In the genomic region with DNA sequence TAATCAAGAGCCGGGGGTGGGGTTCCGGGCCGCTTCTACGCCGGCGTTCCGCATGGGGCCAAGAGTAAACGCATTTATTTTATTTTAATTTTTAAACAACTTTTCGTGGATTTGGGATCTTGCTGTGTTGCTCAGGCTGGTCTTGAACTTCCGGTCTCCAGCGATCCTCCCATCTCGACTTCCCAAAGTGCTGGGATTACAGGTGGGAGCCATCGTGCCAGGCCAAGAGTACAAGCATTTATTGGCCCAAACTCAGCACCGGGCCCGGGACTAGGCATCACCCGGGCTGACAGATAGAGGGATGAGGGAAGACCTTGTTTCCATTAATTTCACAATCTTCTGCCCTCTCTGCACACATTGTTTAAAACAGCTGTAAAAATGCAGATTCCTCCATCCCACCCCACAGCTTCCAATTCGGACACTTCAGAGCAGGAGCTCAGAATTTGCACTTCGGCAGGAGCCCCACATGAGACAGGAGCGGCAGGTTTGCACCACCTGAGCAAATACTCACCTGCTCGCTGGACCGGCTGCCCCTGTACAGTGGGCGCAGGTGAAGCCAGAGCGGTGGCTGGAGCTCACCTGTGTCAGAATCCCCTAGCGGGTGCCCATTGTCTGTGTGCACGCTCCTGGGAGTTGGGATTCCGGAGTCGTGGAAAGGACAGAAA, we compare ENCODE assay signal across 8 cellular contexts. TPM values are rescaled to one million over a fixed set of nuclear protein-coding genes. Genes with fewer than 3 reads are reported as not detected.
DNase-seq lines count a peak whose midpoint lies in the region; ATAC-seq and TF ChIP-seq lines count a peak whose summit lies in the region.

No MANE protein-coding gene starts in this region.

- H3K27ac Mint-ChIP-seq in activated CD8-positive, alpha-beta T cell treated with anti-CD3 and anti-CD28 coated beads for 36 hours, result no peak overlapping the region
- H3K27ac Mint-ChIP-seq in immature natural killer cell (no peak overlapping the region), type B pancreatic cell (no peak overlapping the region)

- peaks cover 12% of the 10 kb centered on the region for H3K36me3 Mint-ChIP-seq in activated CD8-positive, alpha-beta T cell treated with anti-CD3 and anti-CD28 coated beads for 36 hours (ENCODE audit: low read depth)
- no peaks in the 10 kb centered on the region for H3K36me3 Mint-ChIP-seq in immature natural killer cell
- peaks cover 7% of the 10 kb centered on the region for H3K36me3 Mint-ChIP-seq in type B pancreatic cell

- no peaks in the 10 kb centered on the region for H3K27me3 Mint-ChIP-seq in activated CD8-positive, alpha-beta T cell treated with anti-CD3 and anti-CD28 coated beads for 36 hours
- H3K27me3 Mint-ChIP-seq in immature natural killer cell (ENCODE audit: low read depth in 3 of 3) (peaks cover 0 to 11% (median 4%) of the 10 kb centered on the region in 3 donors), type B pancreatic cell (peaks cover 4% of the 10 kb centered on the region)

- no peak for TF ChIP-seq CTCF in cardiac muscle cell (IDR thresholded peaks at IDR 0.05; ENCODE audit: low read depth, low read length)
- TF ChIP-seq CTCF in activated CD8-positive, alpha-beta T cell treated with anti-CD3 and anti-CD28 coated beads for 36 hours (IDR thresholded peaks at IDR 0.05), result no peak
- no peak for TF ChIP-seq CTCF in type B pancreatic cell (conservative IDR thresholded peaks at IDR 0.05)

- CTCF ChIA-PET in activated CD8-positive, alpha-beta T cell treated with anti-CD3 and anti-CD28 coated beads for 36 hours (lab: Charles Lee), result interaction anchor here (1.1 to 1.7 kb wide), 4 partner anchors 14 to 198 kb away, joined by 4 to 8 read pairs (median 4); no protein-coding TSS in a partner anchor

- DNase-seq in cardiac muscle cell (ENCODE audit: low read depth in 1 of 2, low spot score in 1 of 2), result no peak
- no peak for DNase-seq in left cardiac atrium
- no peak for DNase-seq in activated CD8-positive, alpha-beta T cell treated with anti-CD3 and anti-CD28 coated beads for 36 hours
- no peak for DNase-seq in immature natural killer cell
- no peak for DNase-seq in type B pancreatic cell (ENCODE audit: extremely low spot score, unreplicated experiment)
- no peak for DNase-seq in putamen (ENCODE audit: low spot score)
- no peak for DNase-seq in iPS-NIHi11 (ENCODE audit: low spot score)

- intact Hi-C loops in left cardiac atrium (cut with DNase I), result no loop called here
- intact Hi-C loops in activated CD8-positive, alpha-beta T cell treated with anti-CD3 and anti-CD28 coated beads for 36 hours (cut with micrococcal nuclease), result no loop called here

- no peaks in the 10 kb centered on the region for H3K9me3 ChIP-seq in cardiac muscle cell (ENCODE audit: low read depth)

- peak overlapping the region; percentile 36 for H3K4me3 ChIP-seq in cardiac muscle cell

- POLR2A ChIA-PET in activated CD8-positive, alpha-beta T cell treated with anti-CD3 and anti-CD28 coated beads for 36 hours (lab: Charles Lee), result interaction anchor here (0.6 to 1.6 kb wide), 4 partner anchors 32 to 1636 kb away, joined by 3 to 4 read pairs (median 3); a partner anchor contains a TSS

- H3K4me3 Mint-ChIP-seq in activated CD8-positive, alpha-beta T cell treated with anti-CD3 and anti-CD28 coated beads for 36 hours, result peak overlapping the region; percentile 65
- H3K4me3 Mint-ChIP-seq in immature natural killer cell (peak overlapping the region; percentile 48 to 69 (median 63)), type B pancreatic cell (peak overlapping the region; percentile 75)

- H3K4me1 ChIP-seq in cardiac muscle cell (ENCODE audit: low read depth), result no peaks in the 10 kb centered on the region

- no peak overlapping the region for H3K27ac ChIP-seq in cardiac muscle cell

- ATAC-seq in left cardiac atrium (no peak), HG03521 (IDR thresholded peaks at IDR 0.05; ENCODE audit: unreplicated experiment) (no peak)
- no peak for ATAC-seq in activated CD8-positive, alpha-beta T cell treated with anti-CD3 and anti-CD28 coated beads for 36 hours

- H3K27me3 ChIP-seq in cardiac muscle cell, result peaks cover 3% of the 10 kb centered on the region

- H3K9me3 Mint-ChIP-seq in activated CD8-positive, alpha-beta T cell treated with anti-CD3 and anti-CD28 coated beads for 36 hours, result no peaks in the 10 kb centered on the region
- H3K9me3 Mint-ChIP-seq in immature natural killer cell (no peaks in the 10 kb centered on the region), type B pancreatic cell (no peaks in the 10 kb centered on the region)

- H3K4me1 Mint-ChIP-seq in activated CD8-positive, alpha-beta T cell treated with anti-CD3 and anti-CD28 coated beads for 36 hours (ENCODE audit: low read depth), result peaks cover 19% of the 10 kb centered on the region
- H3K4me1 Mint-ChIP-seq in immature natural killer cell (peaks cover 0 to 5% of the 10 kb centered on the region in 2 donors), type B pancreatic cell (ENCODE audit: unreplicated experiment) (peaks cover 20% of the 10 kb centered on the region)

- H3K36me3 ChIP-seq in cardiac muscle cell, result no peaks in the 10 kb centered on the region

RNA-seq across cellular contexts. Expression of a gene that starts 0.7 kb away (rescaled TPM):
- total RNA-seq in cardiac muscle cell (8.9 and 17.9 TPM in 2 replicates), left cardiac atrium (1 to 10 TPM; 1.2 to 2.4 TPM), type B pancreatic cell (ENCODE audit: low replicate concordance) (13.7 and 39.9 TPM in 2 replicates)
- polyA plus RNA-seq in cardiac muscle cell (15.8 and 26.5 TPM in 2 replicates), immature natural killer cell (1 to 10 TPM in 2 of 3 donors, not detected in 1; 2.0 to 2.1 TPM)
- 10 to 100 TPM; 59.9 to 62.9 TPM for total RNA-seq in activated CD8-positive, alpha-beta T cell treated with anti-CD3 and anti-CD28 coated beads for 36 hours
